Comparison of ENCODE assay signal across 1 cellular context in the genomic region with DNA sequence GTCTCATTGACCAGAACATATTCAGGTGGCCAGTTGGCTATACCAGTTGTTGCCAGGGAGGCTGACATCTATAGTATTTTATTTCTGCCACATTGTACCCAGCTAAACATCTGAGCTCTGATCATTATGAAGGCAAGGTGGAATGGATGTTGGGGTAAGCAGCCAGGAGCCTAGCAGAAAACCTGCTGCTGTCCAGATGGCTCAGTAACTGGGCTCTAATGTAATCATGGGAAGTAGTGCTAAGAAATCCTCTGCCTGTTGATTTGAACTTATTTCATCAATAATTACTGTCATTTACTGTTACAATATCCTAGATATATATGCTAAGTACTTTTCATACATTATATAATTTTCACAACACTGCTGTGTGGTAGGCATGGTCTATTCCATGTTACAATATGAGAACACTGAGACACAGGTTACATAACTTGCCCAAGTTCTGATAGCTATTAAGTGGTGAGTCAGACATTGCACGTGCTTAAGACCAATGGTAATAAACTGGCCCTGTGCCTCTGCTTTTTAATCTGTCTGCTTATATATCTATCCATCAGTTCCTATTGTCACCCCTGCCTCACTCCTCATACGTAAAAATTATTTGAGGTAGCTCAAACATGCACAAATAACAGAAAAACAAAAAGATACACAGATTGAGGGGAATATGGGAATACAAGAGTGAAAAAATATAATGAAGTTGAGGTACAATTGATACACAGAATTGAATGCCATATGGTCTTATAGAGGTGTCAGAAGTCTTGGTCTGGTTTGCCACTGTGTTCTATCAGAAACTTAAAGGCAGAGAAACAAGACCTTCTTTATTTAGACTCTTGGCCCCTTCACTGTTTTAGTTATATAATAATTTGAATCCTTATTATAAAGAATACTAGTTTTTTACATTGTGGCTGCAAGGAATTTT.
TF ChIP-seq lines count a peak whose summit lies in the region.

No MANE protein-coding gene starts in this region.

TF ChIP-seq in IMR-90, 13 proteins besides CTCF, POLR2A, EP300 and RAD21 (continued from another document):
- TF ChIP-seq, protein P1, sequence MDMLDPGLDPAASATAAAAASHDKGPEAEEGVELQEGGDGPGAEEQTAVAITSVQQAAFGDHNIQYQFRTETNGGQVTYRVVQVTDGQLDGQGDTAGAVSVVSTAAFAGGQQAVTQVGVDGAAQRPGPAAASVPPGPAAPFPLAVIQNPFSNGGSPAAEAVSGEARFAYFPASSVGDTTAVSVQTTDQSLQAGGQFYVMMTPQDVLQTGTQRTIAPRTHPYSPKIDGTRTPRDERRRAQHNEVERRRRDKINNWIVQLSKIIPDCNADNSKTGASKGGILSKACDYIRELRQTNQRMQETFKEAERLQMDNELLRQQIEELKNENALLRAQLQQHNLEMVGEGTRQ (IDR thresholded peaks at IDR 0.05; ENCODE audit: low read depth, low read length) = no peak
- TF ChIP-seq RCOR1 (IDR thresholded peaks at IDR 0.05; ENCODE audit: insufficient replicate concordance, low read length) (no peak), MAFK (IDR thresholded peaks at IDR 0.05; ENCODE audit: low read depth, low read length) (no peak), MXI1 (IDR thresholded peaks at IDR 0.05; ENCODE audit: borderline replicate concordance, low read depth, low read length) (no peak), MAZ (IDR thresholded peaks at IDR 0.05; ENCODE audit: borderline replicate concordance, low read depth, low read length) (no peak)
